21 cellular contexts compared by ENCODE assay signal in genomic region chr16:69298261-69298660, GRCh38. TPM values are rescaled to one million over a fixed set of nuclear protein-coding genes. Genes with fewer than 3 reads are reported as not detected.
DNase-seq lines count a peak whose midpoint lies in the region; ATAC-seq, FAIRE-seq and TF ChIP-seq lines count a peak whose summit lies in the region.
"Had no signal": no experiment of that assay in that cellular context is flagged by ENCODE, and none has a peak within 500 bp of the region (broad histone marks: within the 10 kb centered on the region; RNA-seq: fewer than 3 reads in every experiment).

No MANE protein-coding gene starts in this region.

- DNase-seq in HepG2 (ENCODE audit: low spot score), result no peak
- no peak for DNase-seq in spleen
- no peak for DNase-seq in NCI-H774 (lab: John Stamatoyannopoulos, UW)
- DNase-seq in pons (ENCODE audit: low spot score), result no peak
- DNase-seq: CD4-positive, alpha-beta memory T cell; DMS153; DMS79; GDM1; HCEC 1CT; HFFc6 had no signal

- no peaks in the 10 kb centered on the region for H3K9me3 ChIP-seq in HEK293 (ENCODE audit: control insufficient read depth, insufficient read depth, low read depth, low read length)
- no peaks in the 10 kb centered on the region for H3K9me3 ChIP-seq in HepG2 (ENCODE audit: low read length)
- H3K9me3 ChIP-seq in spleen, result no peaks in the 10 kb centered on the region

- BruUV-seq in HepG2 (replicated peaks; lab: Mats Ljungman, UMichigan), result no TSS peak

- intact Hi-C loops in HepG2 (cut with micrococcal nuclease; ENCODE audit: unreplicated experiment), result no loop called here
- intact Hi-C loops in spleen (cut with DNase I; ENCODE audit: low total_unique reads), result no loop called here

- WGBS in HepG2 (ENCODE audit: low lambda C conversion rate), result 97% methylated on average over 4 of the region's 4 CpGs
- 95 to 100% (median 99%) methylated on average over 4 of the region's 4 CpGs for WGBS in spleen, 5 donors

- TF ChIP-seq POLR2A in HepG2 (IDR thresholded peaks at IDR 0.05; ENCODE audit: insufficient read depth in 1 of 2, low read depth in 2 of 2, low read length in 2 of 2) (no peak), spleen (IDR thresholded peaks at IDR 0.05) (no peak)

- FAIRE-seq in HepG2 (lab: Jason Lieb, UNC), result no peak
- FAIRE-seq: A204.1, GM12892, GM18507, H54 had no signal

- no peaks in the 10 kb centered on the region for H4K20me1 ChIP-seq in HepG2 (ENCODE audit: insufficient read depth, low read length)

- no peak overlapping the region for H2AFZ ChIP-seq in HepG2 (ENCODE audit: low read length)
- H2AFZ ChIP-seq: GM23338 had no signal

- POLR2A ChIA-PET in HEK293 (lab: Yijun Ruan, JAX), result no interaction called here
- POLR2A ChIA-PET in HepG2 (lab: Yijun Ruan, JAX), result no interaction called here

- 0 out of 2 replicates have a peak overlapping the region, but pooled peaks have one; percentile 8 for H3K4me2 ChIP-seq in HepG2 (ENCODE audit: low read depth, low read length)
- H3K4me2 ChIP-seq: GM23338 had no signal

- H3K27ac ChIP-seq in HEK293 (ENCODE audit: extremely low read depth, low read depth, low read length), result no peak overlapping the region
- H3K27ac ChIP-seq in HepG2 (ENCODE audit: extremely low read length, insufficient read depth, low read length), result peak overlapping the region; percentile 35
- H3K27ac ChIP-seq in spleen, result peak overlapping the region in 5 of 8 donors; percentile 20 to 78 (median 56)
- H3K27ac ChIP-seq: C4-2B had no signal

- in situ Hi-C loops in HepG2 (cut with HindIII; ENCODE audit: extremely low pct_ligation_motif_present, low pct_unique_long_range_greater_than_20kb), result no loop called here

- CTCF ChIA-PET in HEK293 (lab: Yijun Ruan, JAX) (no interaction called here), HepG2 (lab: Yijun Ruan, JAX; ENCODE audit: low intra/inter-chr PET ratio, low total read pairs) (no interaction called here)

- H3K9ac ChIP-seq in HepG2 (ENCODE audit: insufficient read depth, low read depth, low read length), result no peak overlapping the region

- H3K4me1 ChIP-seq in HEK293 (ENCODE audit: control insufficient read depth, insufficient read depth, low read length) (no peaks in the 10 kb centered on the region), HepG2 (ENCODE audit: insufficient read depth, low read length) (peaks cover 21% of the 10 kb centered on the region), spleen (peaks cover 0 to 29% (median 4%) of the 10 kb centered on the region in 6 donors)

- H3K4me3 ChIP-seq in HEK293 (ENCODE audit: low read depth, low read length) (no peak overlapping the region), HepG2 (replicated peaks in 1 of 3; ENCODE audit: insufficient read depth in 1 of 3, low read depth in 2 of 3, low read length in 3 of 3) (no peak overlapping the region), spleen (no peak overlapping the region)
- H3K4me3 ChIP-seq: GM23338 had no signal

- H3K27me3 ChIP-seq in HepG2 (ENCODE audit: control insufficient read depth in 1 of 2, insufficient read depth in 2 of 2, low read length in 2 of 2), result no peaks in the 10 kb centered on the region
- H3K27me3 ChIP-seq in spleen (replicated peaks in 1 of 7), result no peaks in the 10 kb centered on the region

- no peak for TF ChIP-seq CTCF in HEK293 (tag by site-specific recombination; IDR thresholded peaks at IDR 0.05)
- TF ChIP-seq CTCF in HepG2 (CRISPR knock-in tag; IDR thresholded peaks at IDR 0.05), result no peak
- no peak for TF ChIP-seq CTCF in spleen (IDR thresholded peaks at IDR 0.05 in 8 of 11, conservative IDR thresholded peaks at IDR 0.05 in 3 of 11)

- TF ChIP-seq RAD21 in HepG2 (CRISPR knock-in tag; IDR thresholded peaks at IDR 0.05), result no peak

- H3K79me2 ChIP-seq in HepG2 (ENCODE audit: insufficient read depth, low read length), result no peaks in the 10 kb centered on the region

- H3K36me3 ChIP-seq in HEK293 (ENCODE audit: control insufficient read depth in 2 of 2, insufficient read depth in 1 of 2, low read length in 2 of 2) (peaks cover 6 to 36% of the 10 kb centered on the region in 2 experiments; a peak in 2 of 3 replicates), HepG2 (replicated peaks in 1 of 2; ENCODE audit: control insufficient read depth in 1 of 2, insufficient read depth in 2 of 2, low read length in 2 of 2) (peaks cover 12 to 30% of the 10 kb centered on the region in 2 experiments), spleen (peaks cover 0 to 72% (median 18%) of the 10 kb centered on the region in 6 donors)

- TF ChIP-seq EP300 in HepG2 (IDR thresholded peaks at IDR 0.05; ENCODE audit: low read depth in 2 of 2, low read length in 2 of 2) (no peak), HepG2 (CRISPR knock-in tag; IDR thresholded peaks at IDR 0.05; ENCODE audit: borderline replicate concordance) (no peak)

- ATAC-seq in HepG2 (no peak), HG02885 (IDR thresholded peaks at IDR 0.05; ENCODE audit: poor library complexity, unreplicated experiment) (no peak)
- ATAC-seq: GM23338 had no signal

RNA-seq across cellular contexts. Expression of gene VPS4A, which starts 12.9 kb away (rescaled TPM):
- total RNA-seq in HepG2 (2016; rRNA removed; fragmentation: Illumina TruSeq; extraction: Trizol) (21.0 and 27.9 TPM in 2 replicates), spleen (10 to 100 TPM; 28.5 to 38.0 (median 33.6) TPM)
- total RNA-seq in HepG2 (2016; cell fraction: cytosol; rRNA removed; fragmentation: Illumina TruSeq; extraction: Trizol; ENCODE audit: low read depth), result 22.9 and 26.6 TPM in 2 replicates
- total RNA-seq in HepG2 (2016; cell fraction: insoluble cytoplasmic fraction; rRNA removed; fragmentation: Illumina TruSeq; extraction: Trizol), result 20.6 and 26.3 TPM in 2 replicates
- total RNA-seq in HepG2 (2016; cell fraction: membrane; rRNA removed; fragmentation: Illumina TruSeq; extraction: Trizol), result 35.0 and 37.1 TPM in 2 replicates
- total RNA-seq in HepG2 (2016; cell fraction: nucleus; rRNA removed; fragmentation: Illumina TruSeq; extraction: Trizol), result 20.1 and 24.2 TPM in 2 replicates
- polyA plus RNA-seq in HepG2 (2011; rRNA removed) (13.2 and 15.7 TPM in 2 replicates), spleen (10 to 100 TPM; 21.5 to 30.2 (median 29.1) TPM)
- 13.5 TPM in 2 replicates for polyA plus RNA-seq in HepG2 (2011; cell fraction: cytosol; rRNA removed)
- polyA plus RNA-seq in HepG2 (2011; cell fraction: nucleus; rRNA removed), result 19.8 and 23.6 TPM in 2 replicates
- 35.1 and 39.0 TPM in 2 replicates for polyA plus RNA-seq in HepG2 (2012)
- 17.7 and 22.9 TPM in 2 replicates for polyA plus RNA-seq in HepG2 (2016; cell fraction: cytosol; fragmentation: Illumina TruSeq; extraction: Trizol; ENCODE audit: low read depth)
- polyA plus RNA-seq in HepG2 (2016; cell fraction: insoluble cytoplasmic fraction; fragmentation: Illumina TruSeq; extraction: Trizol; ENCODE audit: low read depth), result 25.9 and 27.3 TPM in 2 replicates
- polyA plus RNA-seq in HepG2 (2016; cell fraction: membrane; fragmentation: Illumina TruSeq; extraction: Trizol; ENCODE audit: low read depth), result 29.1 and 33.5 TPM in 2 replicates
- 40.5 and 45.1 TPM in 2 replicates for polyA plus RNA-seq in HepG2 (2016; cell fraction: nucleus; fragmentation: Illumina TruSeq; extraction: Trizol; ENCODE audit: insufficient read depth, low read depth)
- 26.2 and 31.9 TPM in 2 replicates for polyA minus RNA-seq in HepG2 (2011; rRNA and poly(A)+ RNA removed; ENCODE audit: low replicate concordance)
- 8.4 and 11.2 TPM in 2 replicates for polyA minus RNA-seq in HepG2 (2011; cell fraction: cytosol; rRNA and poly(A)+ RNA removed)
- polyA minus RNA-seq in HepG2 (2011; cell fraction: nucleus; rRNA and poly(A)+ RNA removed), result 15.3 and 19.3 TPM in 2 replicates

RNA-seq across cellular contexts. Expression of gene PDF, which starts 32.1 kb away (rescaled TPM):
- total RNA-seq in HepG2 (2016; rRNA removed; fragmentation: Illumina TruSeq; extraction: Trizol), result 26.8 and 48.8 TPM in 2 replicates
- total RNA-seq in HepG2 (2016; cell fraction: cytosol; rRNA removed; fragmentation: Illumina TruSeq; extraction: Trizol; ENCODE audit: low read depth), result 18.2 and 24.6 TPM in 2 replicates
- 28.5 and 44.0 TPM in 2 replicates for total RNA-seq in HepG2 (2016; cell fraction: insoluble cytoplasmic fraction; rRNA removed; fragmentation: Illumina TruSeq; extraction: Trizol)
- total RNA-seq in HepG2 (2016; cell fraction: membrane; rRNA removed; fragmentation: Illumina TruSeq; extraction: Trizol), result 38.4 and 44.7 TPM in 2 replicates
- 29.9 and 30.3 TPM in 2 replicates for total RNA-seq in HepG2 (2016; cell fraction: nucleus; rRNA removed; fragmentation: Illumina TruSeq; extraction: Trizol)
- 12.4 and 15.5 TPM in 2 replicates for polyA plus RNA-seq in HepG2 (2011; rRNA removed)
- polyA plus RNA-seq in HepG2 (2011; cell fraction: cytosol; rRNA removed), result 22.8 and 23.1 TPM in 2 replicates
- 24.7 and 25.0 TPM in 2 replicates for polyA plus RNA-seq in HepG2 (2011; cell fraction: nucleus; rRNA removed)
- polyA plus RNA-seq in HepG2 (2012), result 6.4 and 8.7 TPM in 2 replicates
- polyA plus RNA-seq in HepG2 (2016; cell fraction: cytosol; fragmentation: Illumina TruSeq; extraction: Trizol; ENCODE audit: low read depth), result 23.5 and 29.1 TPM in 2 replicates
- polyA plus RNA-seq in HepG2 (2016; cell fraction: insoluble cytoplasmic fraction; fragmentation: Illumina TruSeq; extraction: Trizol; ENCODE audit: low read depth), result 23.7 and 27.1 TPM in 2 replicates
- 21.1 and 25.6 TPM in 2 replicates for polyA plus RNA-seq in HepG2 (2016; cell fraction: membrane; fragmentation: Illumina TruSeq; extraction: Trizol; ENCODE audit: low read depth)
- polyA plus RNA-seq in HepG2 (2016; cell fraction: nucleus; fragmentation: Illumina TruSeq; extraction: Trizol; ENCODE audit: insufficient read depth, low read depth), result 37.8 and 54.6 TPM in 2 replicates
- 4.4 and 16.0 TPM in 2 replicates for polyA minus RNA-seq in HepG2 (2011; rRNA and poly(A)+ RNA removed; ENCODE audit: low replicate concordance)
- 15.6 and 19.5 TPM in 2 replicates for polyA minus RNA-seq in HepG2 (2011; cell fraction: cytosol; rRNA and poly(A)+ RNA removed)
- polyA minus RNA-seq in HepG2 (2011; cell fraction: nucleus; rRNA and poly(A)+ RNA removed), result 6.3 and 19.4 TPM in 2 replicates
- total RNA-seq in spleen, result 10 to 100 TPM in 3 of 7 donors, 1 to 10 TPM in 4; 7.1 to 18.5 (median 9.4) TPM
- 1 to 10 TPM; 2.4 to 7.1 (median 4.7) TPM for polyA plus RNA-seq in spleen

RNA-seq across cellular contexts. Expression of gene COG8, which starts 41.1 kb away (rescaled TPM):
- total RNA-seq in HepG2 (2016; rRNA removed; fragmentation: Illumina TruSeq; extraction: Trizol) (52.1 and 55.3 TPM in 2 replicates), spleen (10 to 100 TPM; 29.9 to 54.3 (median 38.4) TPM)
- 10.7 and 10.9 TPM in 2 replicates for total RNA-seq in HepG2 (2016; cell fraction: cytosol; rRNA removed; fragmentation: Illumina TruSeq; extraction: Trizol; ENCODE audit: low read depth)
- total RNA-seq in HepG2 (2016; cell fraction: insoluble cytoplasmic fraction; rRNA removed; fragmentation: Illumina TruSeq; extraction: Trizol), result 51.4 and 55.0 TPM in 2 replicates
- 19.3 and 21.7 TPM in 2 replicates for total RNA-seq in HepG2 (2016; cell fraction: membrane; rRNA removed; fragmentation: Illumina TruSeq; extraction: Trizol)
- 36.9 and 39.9 TPM in 2 replicates for total RNA-seq in HepG2 (2016; cell fraction: nucleus; rRNA removed; fragmentation: Illumina TruSeq; extraction: Trizol)
- polyA plus RNA-seq in HepG2 (2011; rRNA removed) (45.5 and 53.9 TPM in 2 replicates), spleen (10 to 100 TPM; 13.8 to 21.5 (median 14.5) TPM)
- polyA plus RNA-seq in HepG2 (2011; cell fraction: cytosol; rRNA removed), result 41.6 and 42.2 TPM in 2 replicates
- 54.2 and 55.8 TPM in 2 replicates for polyA plus RNA-seq in HepG2 (2011; cell fraction: nucleus; rRNA removed)
- polyA plus RNA-seq in HepG2 (2012), result 25.6 and 25.8 TPM in 2 replicates
- polyA plus RNA-seq in HepG2 (2016; cell fraction: cytosol; fragmentation: Illumina TruSeq; extraction: Trizol; ENCODE audit: low read depth), result 4.5 and 4.6 TPM in 2 replicates
- polyA plus RNA-seq in HepG2 (2016; cell fraction: insoluble cytoplasmic fraction; fragmentation: Illumina TruSeq; extraction: Trizol; ENCODE audit: low read depth), result 43.6 and 45.3 TPM in 2 replicates
- polyA plus RNA-seq in HepG2 (2016; cell fraction: membrane; fragmentation: Illumina TruSeq; extraction: Trizol; ENCODE audit: low read depth), result 8.1 and 10.3 TPM in 2 replicates
- polyA plus RNA-seq in HepG2 (2016; cell fraction: nucleus; fragmentation: Illumina TruSeq; extraction: Trizol; ENCODE audit: insufficient read depth, low read depth), result 58.0 and 62.4 TPM in 2 replicates
- polyA minus RNA-seq in HepG2 (2011; rRNA and poly(A)+ RNA removed; ENCODE audit: low replicate concordance), result 107 and 148 TPM in 2 replicates
- polyA minus RNA-seq in HepG2 (2011; cell fraction: cytosol; rRNA and poly(A)+ RNA removed), result 58.2 and 58.3 TPM in 2 replicates
- polyA minus RNA-seq in HepG2 (2011; cell fraction: nucleus; rRNA and poly(A)+ RNA removed), result 63.6 and 70.5 TPM in 2 replicates

RNA-seq across cellular contexts. Expression of gene NIP7, which starts 41.3 kb away (rescaled TPM):
- total RNA-seq in HepG2 (2016; rRNA removed; fragmentation: Illumina TruSeq; extraction: Trizol), result 114 and 144 TPM in 2 replicates
- total RNA-seq in HepG2 (2016; cell fraction: cytosol; rRNA removed; fragmentation: Illumina TruSeq; extraction: Trizol; ENCODE audit: low read depth), result 18.2 and 22.3 TPM in 2 replicates
- 111 and 158 TPM in 2 replicates for total RNA-seq in HepG2 (2016; cell fraction: insoluble cytoplasmic fraction; rRNA removed; fragmentation: Illumina TruSeq; extraction: Trizol)
- total RNA-seq in HepG2 (2016; cell fraction: membrane; rRNA removed; fragmentation: Illumina TruSeq; extraction: Trizol), result 44.6 and 49.9 TPM in 2 replicates
- total RNA-seq in HepG2 (2016; cell fraction: nucleus; rRNA removed; fragmentation: Illumina TruSeq; extraction: Trizol), result 41.5 and 45.6 TPM in 2 replicates
- 14.0 and 15.3 TPM in 2 replicates for polyA plus RNA-seq in HepG2 (2011; rRNA removed)
- polyA plus RNA-seq in HepG2 (2011; cell fraction: cytosol; rRNA removed), result 14.2 and 20.2 TPM in 2 replicates
- polyA plus RNA-seq in HepG2 (2011; cell fraction: nucleus; rRNA removed), result 6.7 and 10.3 TPM in 2 replicates
- 36.0 and 46.6 TPM in 2 replicates for polyA plus RNA-seq in HepG2 (2012)
- polyA plus RNA-seq in HepG2 (2016; cell fraction: cytosol; fragmentation: Illumina TruSeq; extraction: Trizol; ENCODE audit: low read depth), result 8.3 and 9.9 TPM in 2 replicates
- polyA plus RNA-seq in HepG2 (2016; cell fraction: insoluble cytoplasmic fraction; fragmentation: Illumina TruSeq; extraction: Trizol; ENCODE audit: low read depth), result 140 and 161 TPM in 2 replicates
- 25.6 and 25.8 TPM in 2 replicates for polyA plus RNA-seq in HepG2 (2016; cell fraction: membrane; fragmentation: Illumina TruSeq; extraction: Trizol; ENCODE audit: low read depth)
- 69.5 and 74.1 TPM in 2 replicates for polyA plus RNA-seq in HepG2 (2016; cell fraction: nucleus; fragmentation: Illumina TruSeq; extraction: Trizol; ENCODE audit: insufficient read depth, low read depth)
- polyA minus RNA-seq in HepG2 (2011; rRNA and poly(A)+ RNA removed; ENCODE audit: low replicate concordance), result 18.1 and 22.6 TPM in 2 replicates
- polyA minus RNA-seq in HepG2 (2011; cell fraction: cytosol; rRNA and poly(A)+ RNA removed), result 14.7 and 15.0 TPM in 2 replicates
- polyA minus RNA-seq in HepG2 (2011; cell fraction: nucleus; rRNA and poly(A)+ RNA removed), result 21.9 and 26.0 TPM in 2 replicates
- 10 to 100 TPM; 10.2 to 25.0 (median 20.0) TPM for total RNA-seq in spleen
- 10 to 100 TPM; 14.0 to 20.6 (median 16.9) TPM for polyA plus RNA-seq in spleen

RNA-seq across cellular contexts. Expression of gene TMED6, which starts 53.3 kb away (rescaled TPM):
- total RNA-seq in HepG2 (2016; rRNA removed; fragmentation: Illumina TruSeq; extraction: Trizol), result 6.4 and 14.4 TPM in 2 replicates
- 2.9 and 4.8 TPM in 2 replicates for total RNA-seq in HepG2 (2016; cell fraction: cytosol; rRNA removed; fragmentation: Illumina TruSeq; extraction: Trizol; ENCODE audit: low read depth)
- 9.7 and 13.1 TPM in 2 replicates for total RNA-seq in HepG2 (2016; cell fraction: insoluble cytoplasmic fraction; rRNA removed; fragmentation: Illumina TruSeq; extraction: Trizol)
- total RNA-seq in HepG2 (2016; cell fraction: membrane; rRNA removed; fragmentation: Illumina TruSeq; extraction: Trizol), result 4.0 and 4.4 TPM in 2 replicates
- 9.6 and 11.2 TPM in 2 replicates for total RNA-seq in HepG2 (2016; cell fraction: nucleus; rRNA removed; fragmentation: Illumina TruSeq; extraction: Trizol)
- polyA plus RNA-seq in HepG2 (2011; rRNA removed), result 9.8 and 10.5 TPM in 2 replicates
- polyA plus RNA-seq in HepG2 (2011; cell fraction: cytosol; rRNA removed), result 8.0 and 12.8 TPM in 2 replicates
- 3.0 and 4.5 TPM in 2 replicates for polyA plus RNA-seq in HepG2 (2011; cell fraction: nucleus; rRNA removed)
- polyA plus RNA-seq in HepG2 (2012), result 6.0 and 10.3 TPM in 2 replicates
- 3.8 and 4.3 TPM in 2 replicates for polyA plus RNA-seq in HepG2 (2016; cell fraction: cytosol; fragmentation: Illumina TruSeq; extraction: Trizol; ENCODE audit: low read depth)
- polyA plus RNA-seq in HepG2 (2016; cell fraction: insoluble cytoplasmic fraction; fragmentation: Illumina TruSeq; extraction: Trizol; ENCODE audit: low read depth), result 7.5 and 10.5 TPM in 2 replicates
- 3.5 and 4.2 TPM in 2 replicates for polyA plus RNA-seq in HepG2 (2016; cell fraction: membrane; fragmentation: Illumina TruSeq; extraction: Trizol; ENCODE audit: low read depth)
- 17.8 and 20.3 TPM in 2 replicates for polyA plus RNA-seq in HepG2 (2016; cell fraction: nucleus; fragmentation: Illumina TruSeq; extraction: Trizol; ENCODE audit: insufficient read depth, low read depth)
- 1.3 and 10.3 TPM in 2 replicates for polyA minus RNA-seq in HepG2 (2011; rRNA and poly(A)+ RNA removed; ENCODE audit: low replicate concordance)
- 1.6 and 2.7 TPM in 2 replicates for polyA minus RNA-seq in HepG2 (2011; cell fraction: cytosol; rRNA and poly(A)+ RNA removed)
- 6.2 and 6.7 TPM in 2 replicates for polyA minus RNA-seq in HepG2 (2011; cell fraction: nucleus; rRNA and poly(A)+ RNA removed)
- total RNA-seq in spleen, result 1 to 10 TPM in 4 of 7 donors, under 1 TPM in 1, not detected in 2; 0.85 to 5.2 (median 1.7) TPM
- polyA plus RNA-seq in spleen, result 1 to 10 TPM in 1 of 3 donors, under 1 TPM in 2; 0.59 to 1.2 (median 0.99) TPM
- total RNA-seq: Daoy, GM23338, HT-29 had no signal
- polyA plus RNA-seq: BJ had no signal
